Comparison of ENCODE assay signal across 18 cellular contexts in the genomic region with DNA sequence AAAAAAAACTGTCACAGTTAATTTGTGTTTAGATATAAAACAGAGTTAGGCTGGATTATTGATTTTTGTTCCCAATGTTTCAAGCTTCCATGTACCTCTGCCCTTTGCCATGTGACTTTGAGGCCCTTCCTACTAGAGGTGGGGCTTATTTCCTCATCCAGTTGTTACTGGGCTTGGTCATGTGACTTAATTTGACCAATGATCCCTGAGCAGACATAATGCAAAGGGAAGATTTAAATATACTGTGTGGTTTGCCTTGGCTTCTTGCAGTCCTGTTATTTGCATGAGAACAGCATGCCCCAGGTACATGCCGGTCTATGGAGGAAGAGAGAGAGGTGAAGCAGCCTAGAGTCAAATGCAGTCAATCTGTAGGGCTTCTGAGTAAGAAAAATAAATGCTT.
"Had no signal": no experiment of that assay in that cellular context is flagged by ENCODE, and none has a peak within 500 bp of the region (broad histone marks: within the 10 kb centered on the region; RNA-seq: fewer than 3 reads in every experiment).

No MANE protein-coding gene starts in this region.

- ATAC-seq: activated CD4-positive, alpha-beta T cell treated with anti-CD3 and anti-CD28 coated beads for 36 hours; stimulated activated naive CD8-positive, alpha-beta T cell treated with anti-CD3 and anti-CD28 coated beads, Interleukin-15, Interleukin-2, amounts not matched to agents 100 U/mL and 50 U/mL, for 24 hours had no signal

- H3K27me3 ChIP-seq: tibial artery had no signal

- H3K4me1 ChIP-seq: left ventricle myocardium inferior had no signal

- H3K4me3 ChIP-seq: left ventricle myocardium inferior, tibial artery had no signal

- H3K27ac ChIP-seq: left ventricle myocardium inferior had no signal

- H3K9me3 ChIP-seq: left ventricle myocardium inferior, tibial artery had no signal

- H3K4me3 Mint-ChIP-seq: activated CD4-positive, alpha-beta T cell treated with anti-CD3 and anti-CD28 coated beads for 36 hours; activated naive CD8-positive, alpha-beta T cell treated with anti-CD3 and anti-CD28 coated beads for 36 hours; immature natural killer cell had no signal

- DNase-seq: activated CD4-positive, alpha-beta T cell treated with anti-CD3 and anti-CD28 coated beads for 36 hours; activated CD4-positive, alpha-beta T cell treated with anti-CD3 and anti-CD28 coated beads, Interleukin-2, amount 50 U/mL, for 48 hours; activated naive CD8-positive, alpha-beta T cell treated with anti-CD3 and anti-CD28 coated beads for 36 hours; activated T-cell treated with anti-CD3 and anti-CD28 coated beads for 4 hours; amniotic stem cell; dermis blood vessel endothelial cell; effector memory CD4-positive, alpha-beta T cell; foreskin fibroblast; immature natural killer cell; kidney glomerular epithelial cell; left ventricle myocardium inferior; mammary epithelial cell; occipital lobe; stimulated activated naive CD8-positive, alpha-beta T cell treated with anti-CD3 and anti-CD28 coated beads, Interleukin-15, Interleukin-2, amounts not matched to agents 100 U/mL and 50 U/mL, for 24 hours; substantia nigra; tibial artery had no signal

- H3K27me3 Mint-ChIP-seq: activated CD4-positive, alpha-beta T cell treated with anti-CD3 and anti-CD28 coated beads for 36 hours had no signal

- H3K9me3 Mint-ChIP-seq: activated naive CD8-positive, alpha-beta T cell treated with anti-CD3 and anti-CD28 coated beads for 36 hours; immature natural killer cell had no signal

- H3K36me3 ChIP-seq: left ventricle myocardium inferior, tibial artery had no signal

- H3K36me3 Mint-ChIP-seq: activated naive CD8-positive, alpha-beta T cell treated with anti-CD3 and anti-CD28 coated beads for 36 hours had no signal

- H3K27ac Mint-ChIP-seq: activated CD4-positive, alpha-beta T cell treated with anti-CD3 and anti-CD28 coated beads for 36 hours; activated naive CD8-positive, alpha-beta T cell treated with anti-CD3 and anti-CD28 coated beads for 36 hours; immature natural killer cell; progenitor cell of endocrine pancreas had no signal

- H3K4me1 Mint-ChIP-seq: activated CD4-positive, alpha-beta T cell treated with anti-CD3 and anti-CD28 coated beads for 36 hours; activated naive CD8-positive, alpha-beta T cell treated with anti-CD3 and anti-CD28 coated beads for 36 hours; immature natural killer cell had no signal

- FAIRE-seq: TTC549 had no signal
